Comparison of ENCODE assay signal across 1 cellular context in the genomic region with DNA sequence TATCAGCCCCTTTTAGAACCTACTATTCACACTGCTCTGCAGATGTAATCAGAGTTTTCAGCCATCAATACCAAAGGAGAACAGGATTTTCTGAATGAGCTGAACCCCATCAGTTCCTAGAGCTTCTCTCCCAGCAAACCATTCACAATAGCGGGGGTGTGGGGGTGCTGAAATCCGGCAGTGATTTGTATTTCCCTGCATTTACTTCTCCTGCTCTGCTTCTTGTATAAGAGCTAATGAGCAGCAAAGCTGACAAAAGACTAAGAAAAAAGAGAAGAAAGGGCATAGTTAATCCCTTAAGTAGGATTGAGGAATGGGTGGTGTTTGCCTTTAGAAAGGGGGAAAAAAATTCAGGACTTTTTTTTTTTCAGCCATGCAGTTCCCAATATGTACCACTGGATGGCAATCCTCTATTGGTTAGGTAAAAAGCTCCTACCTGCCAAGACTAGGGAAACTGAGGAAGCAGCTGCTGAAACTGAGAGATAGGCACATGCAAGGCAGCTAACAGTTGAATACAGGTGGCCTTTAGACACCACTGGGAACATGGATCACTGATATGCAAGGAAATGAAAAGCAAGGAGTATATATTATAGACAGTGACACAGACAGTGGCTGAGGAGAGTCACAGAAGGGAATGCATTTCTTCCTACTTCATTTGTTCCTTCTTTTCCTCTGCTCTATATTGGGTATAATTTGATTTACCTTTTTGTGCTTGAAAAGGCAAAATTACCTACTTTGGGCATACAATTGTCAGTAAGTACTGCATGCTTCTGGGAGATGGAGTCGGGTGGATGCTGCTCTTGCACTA.
TF ChIP-seq lines count a peak whose summit lies in the region.

No MANE protein-coding gene starts in this region.

TF ChIP-seq in HCT116, 20 proteins besides CTCF, POLR2A, EP300 and RAD21 (continued from another document):
- TF ChIP-seq JUND (IDR thresholded peaks at IDR 0.05) (no peak), ZFX (IDR thresholded peaks at IDR 0.05) (no peak), FOSL1 (IDR thresholded peaks at IDR 0.05; ENCODE audit: low read depth) (no peak), SP1 (IDR thresholded peaks at IDR 0.05; ENCODE audit: low read depth) (no peak), YY1 (IDR thresholded peaks at IDR 0.05; ENCODE audit: extremely low read depth, insufficient replicate concordance, low read depth, low read length) (no peak), POLR2AphosphoS5 (IDR thresholded peaks at IDR 0.05; ENCODE audit: low read depth, low read length) (no peak), EGR1 (IDR thresholded peaks at IDR 0.05; ENCODE audit: low read depth) (no peak), SRF (IDR thresholded peaks at IDR 0.05; ENCODE audit: low read depth) (no peak), ELF1 (IDR thresholded peaks at IDR 0.05; ENCODE audit: borderline replicate concordance, low read depth) (no peak), ZNF274 (IDR thresholded peaks at IDR 0.05; ENCODE audit: low read depth, low read length) (no peak)
- TF ChIP-seq, protein P1, sequence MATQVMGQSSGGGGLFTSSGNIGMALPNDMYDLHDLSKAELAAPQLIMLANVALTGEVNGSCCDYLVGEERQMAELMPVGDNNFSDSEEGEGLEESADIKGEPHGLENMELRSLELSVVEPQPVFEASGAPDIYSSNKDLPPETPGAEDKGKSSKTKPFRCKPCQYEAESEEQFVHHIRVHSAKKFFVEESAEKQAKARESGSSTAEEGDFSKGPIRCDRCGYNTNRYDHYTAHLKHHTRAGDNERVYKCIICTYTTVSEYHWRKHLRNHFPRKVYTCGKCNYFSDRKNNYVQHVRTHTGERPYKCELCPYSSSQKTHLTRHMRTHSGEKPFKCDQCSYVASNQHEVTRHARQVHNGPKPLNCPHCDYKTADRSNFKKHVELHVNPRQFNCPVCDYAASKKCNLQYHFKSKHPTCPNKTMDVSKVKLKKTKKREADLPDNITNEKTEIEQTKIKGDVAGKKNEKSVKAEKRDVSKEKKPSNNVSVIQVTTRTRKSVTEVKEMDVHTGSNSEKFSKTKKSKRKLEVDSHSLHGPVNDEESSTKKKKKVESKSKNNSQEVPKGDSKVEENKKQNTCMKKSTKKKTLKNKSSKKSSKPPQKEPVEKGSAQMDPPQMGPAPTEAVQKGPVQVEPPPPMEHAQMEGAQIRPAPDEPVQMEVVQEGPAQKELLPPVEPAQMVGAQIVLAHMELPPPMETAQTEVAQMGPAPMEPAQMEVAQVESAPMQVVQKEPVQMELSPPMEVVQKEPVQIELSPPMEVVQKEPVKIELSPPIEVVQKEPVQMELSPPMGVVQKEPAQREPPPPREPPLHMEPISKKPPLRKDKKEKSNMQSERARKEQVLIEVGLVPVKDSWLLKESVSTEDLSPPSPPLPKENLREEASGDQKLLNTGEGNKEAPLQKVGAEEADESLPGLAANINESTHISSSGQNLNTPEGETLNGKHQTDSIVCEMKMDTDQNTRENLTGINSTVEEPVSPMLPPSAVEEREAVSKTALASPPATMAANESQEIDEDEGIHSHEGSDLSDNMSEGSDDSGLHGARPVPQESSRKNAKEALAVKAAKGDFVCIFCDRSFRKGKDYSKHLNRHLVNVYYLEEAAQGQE (IDR thresholded peaks at IDR 0.05; ENCODE audit: low read depth): no peak
- TF ChIP-seq, protein P2, sequence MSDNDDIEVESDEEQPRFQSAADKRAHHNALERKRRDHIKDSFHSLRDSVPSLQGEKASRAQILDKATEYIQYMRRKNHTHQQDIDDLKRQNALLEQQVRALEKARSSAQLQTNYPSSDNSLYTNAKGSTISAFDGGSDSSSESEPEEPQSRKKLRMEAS (IDR thresholded peaks at IDR 0.05): no peak
- TF ChIP-seq, protein P3, sequence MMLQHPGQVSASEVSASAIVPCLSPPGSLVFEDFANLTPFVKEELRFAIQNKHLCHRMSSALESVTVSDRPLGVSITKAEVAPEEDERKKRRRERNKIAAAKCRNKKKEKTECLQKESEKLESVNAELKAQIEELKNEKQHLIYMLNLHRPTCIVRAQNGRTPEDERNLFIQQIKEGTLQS (IDR thresholded peaks at IDR 0.05): no peak
- TF ChIP-seq, protein P4, sequence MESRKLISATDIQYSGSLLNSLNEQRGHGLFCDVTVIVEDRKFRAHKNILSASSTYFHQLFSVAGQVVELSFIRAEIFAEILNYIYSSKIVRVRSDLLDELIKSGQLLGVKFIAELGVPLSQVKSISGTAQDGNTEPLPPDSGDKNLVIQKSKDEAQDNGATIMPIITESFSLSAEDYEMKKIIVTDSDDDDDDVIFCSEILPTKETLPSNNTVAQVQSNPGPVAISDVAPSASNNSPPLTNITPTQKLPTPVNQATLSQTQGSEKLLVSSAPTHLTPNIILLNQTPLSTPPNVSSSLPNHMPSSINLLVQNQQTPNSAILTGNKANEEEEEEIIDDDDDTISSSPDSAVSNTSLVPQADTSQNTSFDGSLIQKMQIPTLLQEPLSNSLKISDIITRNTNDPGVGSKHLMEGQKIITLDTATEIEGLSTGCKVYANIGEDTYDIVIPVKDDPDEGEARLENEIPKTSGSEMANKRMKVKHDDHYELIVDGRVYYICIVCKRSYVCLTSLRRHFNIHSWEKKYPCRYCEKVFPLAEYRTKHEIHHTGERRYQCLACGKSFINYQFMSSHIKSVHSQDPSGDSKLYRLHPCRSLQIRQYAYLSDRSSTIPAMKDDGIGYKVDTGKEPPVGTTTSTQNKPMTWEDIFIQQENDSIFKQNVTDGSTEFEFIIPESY (IDR thresholded peaks at IDR 0.05; ENCODE audit: extremely low read depth, insufficient replicate concordance, low read length): no peak
